ENCODE assay signal across 1 cellular context in the genomic region with DNA sequence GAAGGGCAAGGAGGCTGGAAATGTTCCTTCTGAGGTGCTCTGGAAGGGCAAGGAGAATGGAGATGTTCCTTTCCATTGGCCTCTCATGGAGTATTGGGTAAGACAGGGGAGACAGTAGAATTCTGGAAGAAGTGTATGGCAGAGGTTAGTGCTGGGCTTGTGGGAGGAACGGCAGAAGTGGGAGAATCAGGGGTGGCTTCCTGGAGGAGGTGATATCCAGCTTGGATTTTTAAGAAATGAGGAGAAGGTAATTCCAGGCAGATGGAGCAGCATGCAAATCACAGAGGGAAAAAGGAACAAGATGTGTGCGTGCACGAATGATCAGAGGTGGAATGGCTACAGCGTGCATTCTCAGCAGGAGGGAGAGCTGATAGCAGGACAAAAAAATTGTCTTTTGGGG.
TF ChIP-seq lines count a peak whose summit lies in the region.

No MANE protein-coding gene starts in this region.

TF ChIP-seq in K562, 482 proteins besides CTCF, POLR2A, EP300 and RAD21:
- TF ChIP-seq ZFP36 (IDR thresholded peaks at IDR 0.05; ENCODE audit: low read depth, low read length, partially characterized antibody) (peak; percentile 90), HOXB6 (CRISPR knock-in tag; IDR thresholded peaks at IDR 0.05; ENCODE audit: borderline replicate concordance) (no peak)
